Comparison of ENCODE assay signal across 9 cellular contexts in the genomic region with DNA sequence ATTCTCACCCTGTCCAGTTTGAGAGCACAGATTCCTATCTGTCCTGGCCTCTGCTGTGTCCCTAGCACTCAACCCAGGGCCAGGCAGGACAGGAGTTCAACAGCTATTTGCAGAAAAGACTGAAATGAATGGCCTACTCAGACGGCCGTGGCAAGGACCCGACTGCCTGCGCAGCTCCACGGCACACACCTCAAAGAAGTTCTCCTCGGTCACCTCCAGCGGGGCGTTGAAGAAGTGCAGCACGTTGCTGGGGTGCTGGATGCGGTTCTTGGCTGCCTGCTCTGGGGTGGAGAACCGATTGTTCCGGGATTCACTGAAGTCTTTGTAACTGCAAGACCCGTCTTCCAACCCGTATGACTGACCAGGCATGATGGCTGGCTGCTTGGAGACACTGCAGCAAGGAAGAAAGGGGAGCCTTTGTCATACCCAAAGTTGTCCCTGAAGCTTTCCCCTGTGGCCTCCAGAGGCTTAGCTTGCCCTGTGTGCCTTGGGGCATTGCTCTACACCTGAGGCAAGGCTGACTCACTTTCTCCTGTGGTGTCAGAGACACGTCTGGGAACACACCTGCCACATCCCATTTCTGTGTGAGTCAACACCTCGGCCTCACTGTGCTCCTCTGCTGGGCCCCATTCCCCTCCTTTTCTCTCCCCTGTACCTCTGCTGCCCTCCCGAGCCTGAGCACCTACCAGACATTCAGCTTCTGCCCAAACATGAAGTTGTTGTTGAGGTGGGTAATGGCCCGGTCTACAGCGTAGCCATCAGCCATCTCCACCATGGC. TPM values are rescaled to one million over a fixed set of nuclear protein-coding genes. Genes with fewer than 3 reads are reported as not detected.
DNase-seq lines count a peak whose midpoint lies in the region; ATAC-seq and TF ChIP-seq lines count a peak whose summit lies in the region.
"Had no signal": no experiment of that assay in that cellular context is flagged by ENCODE, and none has a peak within 500 bp of the region (broad histone marks: within the 10 kb centered on the region; RNA-seq: fewer than 3 reads in every experiment).

No MANE protein-coding gene starts in this region.

- H3K9ac ChIP-seq in smooth muscle cell (ENCODE audit: low read depth): peak overlapping the region; percentile 62

- CTCF ChIA-PET in Calu3 (lab: Charles Lee): interaction anchor here (1.1 to 1.3 kb wide), 2 partner anchors 39 to 92 kb away, joined by 3 to 4 read pairs; partner anchors contain the start of genes MRPS12 and SARS2

- BruUV-seq in Calu3 (replicated peaks; lab: Mats Ljungman, UMichigan): no TSS peak

- no peak overlapping the region for H2AFZ ChIP-seq in smooth muscle cell (ENCODE audit: low read depth)

- H3K9me3 ChIP-seq in smooth muscle cell (replicated peaks; ENCODE audit: low read depth) (no peaks in the 10 kb centered on the region), ascending aorta (no peaks in the 10 kb centered on the region), tibial nerve (no peaks in the 10 kb centered on the region)

- H3K27ac ChIP-seq in smooth muscle cell (ENCODE audit: low read depth) (peak overlapping the region; percentile 90), ascending aorta (peak overlapping the region in 1 of 2 donors; percentile 25), tibial nerve (no peak overlapping the region)

- H3K79me2 ChIP-seq in smooth muscle cell (ENCODE audit: low read depth): peaks cover 34% of the 10 kb centered on the region

- H3K27ac Mint-ChIP-seq in Calu3 (ENCODE audit: unreplicated experiment): peak overlapping the region; percentile 92
- peak overlapping the region; percentile 54 to 82 for H3K27ac Mint-ChIP-seq in effector memory CD8-positive, alpha-beta T cell

- H3K4me3 Mint-ChIP-seq in Calu3 (ENCODE audit: low read depth, unreplicated experiment): peak overlapping the region; percentile 36
- H3K4me3 Mint-ChIP-seq in effector memory CD8-positive, alpha-beta T cell: no peak overlapping the region

- peaks cover 34% of the 10 kb centered on the region for H3K4me1 Mint-ChIP-seq in Calu3 (ENCODE audit: low read depth, unreplicated experiment)
- H3K4me1 Mint-ChIP-seq in effector memory CD8-positive, alpha-beta T cell (ENCODE audit: low read depth in 2 of 2): peaks cover 26 to 32% of the 10 kb centered on the region in 2 donors

- H3K4me2 ChIP-seq in smooth muscle cell: no peak overlapping the region

- intact Hi-C loops in Calu3 (cut with micrococcal nuclease; ENCODE audit: unreplicated experiment) (no loop called here), ascending aorta (cut with DNase I) (no loop called here)

- TF ChIP-seq CTCF in Calu3 (IDR thresholded peaks at IDR 0.05; ENCODE audit: unreplicated experiment): no peak
- TF ChIP-seq CTCF in smooth muscle cell (IDR thresholded peaks at IDR 0.05; ENCODE audit: borderline replicate concordance, insufficient read depth, poor library complexity, severe bottlenecking): peak; percentile 15
- TF ChIP-seq CTCF in ascending aorta (IDR thresholded peaks at IDR 0.05): no peak
- no peak for TF ChIP-seq CTCF in tibial nerve (IDR thresholded peaks at IDR 0.05)

- 80% methylated on average over 19 of the region's 19 CpGs for WGBS in smooth muscle cell (ENCODE audit: low lambda C conversion rate)
- 80 to 81% methylated on average over 19 of the region's 19 CpGs for WGBS in tibial nerve, 2 donors

- peaks cover 58% of the 10 kb centered on the region for H3F3A ChIP-seq in smooth muscle cell (ENCODE audit: low read depth)

- peak; percentile 62 for DNase-seq in Calu3
- DNase-seq in activated CD4-positive, alpha-beta T cell treated with anti-CD3 and anti-CD28 coated beads for 24 hours (ENCODE audit: low read depth in 2 of 2): peak; percentile 49 to 56
- no peak for DNase-seq in effector memory CD8-positive, alpha-beta T cell
- DNase-seq in smooth muscle cell (lab: John Stamatoyannopoulos, UW; ENCODE audit: unreplicated experiment): no peak
- DNase-seq in AG08395 (ENCODE audit: low spot score): no peak
- DNase-seq in NCI-H1436 treated with DMSO at 0.1 percent for 48 hours (lab: John Stamatoyannopoulos, UW): no peak
- DNase-seq in ascending aorta (ENCODE audit: low spot score in 2 of 2): no peak
- no peak for DNase-seq in tibial nerve (ENCODE audit: low spot score in 2 of 2)

- no peaks in the 10 kb centered on the region for H3K9me3 Mint-ChIP-seq in Calu3 (ENCODE audit: low read depth, unreplicated experiment)
- H3K9me3 Mint-ChIP-seq in effector memory CD8-positive, alpha-beta T cell: no peaks in the 10 kb centered on the region

- TF ChIP-seq EP300 in tibial nerve (IDR thresholded peaks at IDR 0.05): no peak

- H3K27me3 Mint-ChIP-seq in Calu3 (ENCODE audit: unreplicated experiment): no peaks in the 10 kb centered on the region
- no peaks in the 10 kb centered on the region for H3K27me3 Mint-ChIP-seq in effector memory CD8-positive, alpha-beta T cell

- H4K20me1 ChIP-seq in smooth muscle cell (ENCODE audit: low read depth): peaks cover 64% of the 10 kb centered on the region

- no peak for TF ChIP-seq POLR2A in tibial nerve (IDR thresholded peaks at IDR 0.05)

- H3K27me3 ChIP-seq in smooth muscle cell (ENCODE audit: low read depth) (no peaks in the 10 kb centered on the region), ascending aorta (no peaks in the 10 kb centered on the region), tibial nerve (no peaks in the 10 kb centered on the region)

- peaks cover 22% of the 10 kb centered on the region for H3K36me3 ChIP-seq in smooth muscle cell (ENCODE audit: low read depth)
- peaks cover 71 to 75% of the 10 kb centered on the region in 2 donors for H3K36me3 ChIP-seq in ascending aorta
- peaks cover 19 to 84% (median 63%) of the 10 kb centered on the region in 3 donors for H3K36me3 ChIP-seq in tibial nerve

- H3K4me1 ChIP-seq in smooth muscle cell (ENCODE audit: low read depth) (no peaks in the 10 kb centered on the region), ascending aorta (peaks cover 3 to 12% of the 10 kb centered on the region in 2 donors), tibial nerve (peaks cover 0 to 15% (median 0%) of the 10 kb centered on the region in 4 donors)

- peaks cover 98% of the 10 kb centered on the region for H3K36me3 Mint-ChIP-seq in Calu3 (ENCODE audit: insufficient read depth, unreplicated experiment)
- H3K36me3 Mint-ChIP-seq in effector memory CD8-positive, alpha-beta T cell (ENCODE audit: insufficient read depth): peaks cover 92% of the 10 kb centered on the region

- H3K4me3 ChIP-seq in smooth muscle cell (no peak overlapping the region), ascending aorta (no peak overlapping the region), tibial nerve (no peak overlapping the region)

- no peak for ATAC-seq in effector memory CD8-positive, alpha-beta T cell (replicated peaks)

RNA-seq across cellular contexts. Expression of gene ECH1, which starts 6.8 kb away (rescaled TPM):
- total RNA-seq in Calu3 (2022) (253 and 291 TPM in 2 replicates), smooth muscle cell (41.4 and 47.6 TPM in 2 replicates), ascending aorta (67.6 TPM), tibial nerve (100 to 1,000 TPM in 3 of 4 donors, 10 to 100 TPM in 1; 81.8 to 135 (median 119) TPM)
- polyA plus RNA-seq in smooth muscle cell: 142 and 154 TPM in 2 replicates

RNA-seq across cellular contexts. Expression of gene HNRNPL, which starts 11.4 kb away (rescaled TPM):
- total RNA-seq in Calu3 (2022) (383 and 408 TPM in 2 replicates), smooth muscle cell (170 and 174 TPM in 2 replicates), ascending aorta (110 TPM), tibial nerve (100 to 1,000 TPM; 170 to 205 (median 179) TPM)
- 158 and 173 TPM in 2 replicates for polyA plus RNA-seq in smooth muscle cell

RNA-seq across cellular contexts. Expression of gene LGALS4, which starts 25.7 kb away (rescaled TPM):
- total RNA-seq in Calu3 (2022) (321 and 537 TPM in 2 replicates), smooth muscle cell (not detected in 2 replicates), ascending aorta (not detected), tibial nerve (1 to 10 TPM in 1 of 4 donors, under 1 TPM in 2, not detected in 1; 0.20 to 2.1 (median 0.63) TPM)
- 1.3 and 2.4 TPM in 2 replicates for polyA plus RNA-seq in smooth muscle cell
- total RNA-seq: Daoy had no signal

RNA-seq across cellular contexts. Expression of gene RINL, which starts 39.7 kb away (rescaled TPM):
- 4.1 TPM in 2 replicates for total RNA-seq in Calu3 (2022)
- total RNA-seq in smooth muscle cell: 2.4 and 3.0 TPM in 2 replicates
- 2.0 and 4.8 TPM in 2 replicates for polyA plus RNA-seq in smooth muscle cell
- 7.0 TPM for total RNA-seq in ascending aorta
- 10 to 100 TPM in 2 of 4 donors, 1 to 10 TPM in 2; 8.4 to 28.8 (median 11.6) TPM for total RNA-seq in tibial nerve

RNA-seq across cellular contexts. Expression of gene LGALS7B, which starts 49.4 kb away (rescaled TPM):
- total RNA-seq in Calu3 (2022) (3.2 and 4.8 TPM in 2 replicates), smooth muscle cell (3.0 TPM in 1 of 2 replicates, not detected in the other), ascending aorta (not detected), tibial nerve (not detected)
- polyA plus RNA-seq in smooth muscle cell: 0.56 TPM in 1 of 2 replicates, not detected in the other
- total RNA-seq: Daoy had no signal

Comparison
In these comparisons a context has a peak if more than half of its experiments do, and no peak if none do; other contexts are left out.
1. DNase-seq: peak in Calu3 (single experiment) and activated CD4-positive, alpha-beta T cell treated with anti-CD3 and anti-CD28 coated beads for 24 hours (2 of 2); none in effector memory CD8-positive, alpha-beta T cell (0 of 3), smooth muscle cell (single experiment), AG08395 (single experiment), NCI-H1436 treated with DMSO at 0.1 percent for 48 hours (single experiment), ascending aorta (0 of 2) and tibial nerve (0 of 2).
2. RNA of gene LGALS4, which starts 25.7 kb away (total RNA-seq): 321 to 537 TPM in Calu3; 0.20 to 2.1 TPM in tibial nerve, not detected in smooth muscle cell and not detected in ascending aorta (single experiment); every median in the first group is over 100 times any median in the second.